22 cellular contexts compared by ENCODE assay signal in genomic region chr5:134534726-134535110, GRCh38. TPM values are rescaled to one million over a fixed set of nuclear protein-coding genes. Genes with fewer than 3 reads are reported as not detected.
DNase-seq lines count a peak whose midpoint lies in the region; ATAC-seq, FAIRE-seq and TF ChIP-seq lines count a peak whose summit lies in the region.
"Had no signal": no experiment of that assay in that cellular context is flagged by ENCODE, and none has a peak within 500 bp of the region (broad histone marks: within the 10 kb centered on the region; RNA-seq: fewer than 3 reads in every experiment).

No MANE protein-coding gene starts in this region.

- TF ChIP-seq CTCF in CD4-positive, alpha-beta T cell (IDR thresholded peaks at IDR 0.05), result no peak
- TF ChIP-seq CTCF in Panc1 (IDR thresholded peaks at IDR 0.05), result no peak

- no peaks in the 10 kb centered on the region for H3K27me3 Mint-ChIP-seq in CD4-positive, alpha-beta T cell
- H3K27me3 Mint-ChIP-seq: activated CD4-positive, alpha-beta T cell treated with anti-CD3 and anti-CD28 coated beads, Interleukin-2, amount 10 ng/mL, durations not matched to agents 24 days and 14 days had no signal

- in situ Hi-C loops in Panc1 (cut with HindIII; ENCODE audit: low pct_unique_long_range_greater_than_20kb, low sequenced_read_pairs), result no loop called here

- H3K27me3 ChIP-seq in BLaER1 (no peaks in the 10 kb centered on the region), Panc1 (ENCODE audit: control insufficient read depth, insufficient read depth, low read length) (no peaks in the 10 kb centered on the region), iPS-15b (ENCODE audit: control insufficient read depth, insufficient read depth, low read length) (no peaks in the 10 kb centered on the region)
- H3K27me3 ChIP-seq in CD4-positive, alpha-beta T cell (ENCODE audit: control insufficient read depth, insufficient read depth, low read length), result no peaks in the 10 kb centered on the region
- H3K27me3 ChIP-seq: pancreas, upper lobe of left lung had no signal

- peaks cover 85% of the 10 kb centered on the region for H3K4me1 Mint-ChIP-seq in CD4-positive, alpha-beta T cell (ENCODE audit: low read depth)

- intact Hi-C loops in CD4-positive, alpha-beta T cell (cut with DNase I, micrococcal nuclease), result no loop called here
- intact Hi-C loops in Panc1 (cut with micrococcal nuclease; ENCODE audit: unreplicated experiment), result no loop called here

- no TSS peak for BruUV-seq in Panc1 (replicated peaks; lab: Mats Ljungman, UMichigan)

- H3K36me3 ChIP-seq in BLaER1, result peaks cover 38% of the 10 kb centered on the region
- peaks cover 5% of the 10 kb centered on the region for H3K36me3 ChIP-seq in Panc1 (ENCODE audit: control insufficient read depth, insufficient read depth, low read length)
- H3K36me3 ChIP-seq in iPS-15b (ENCODE audit: control insufficient read depth, insufficient read depth, low read length), result peaks cover 9% of the 10 kb centered on the region

- CTCF ChIA-PET in CD4-positive, alpha-beta T cell (lab: Charles Lee), result interaction anchor here (1.0 kb wide), 1 partner anchor 123 kb away, joined by 4 read pairs; the partner anchor contains the start of gene CDKN2AIPNL
- CTCF ChIA-PET in Panc1 (lab: Charles Lee), result interaction anchor here (0.6 kb wide), 1 partner anchor 20 kb away, joined by 3 read pairs; no protein-coding TSS in a partner anchor

- H3K4me3 ChIP-seq in BLaER1, result no peak overlapping the region
- no peak overlapping the region for H3K4me3 ChIP-seq in Panc1 (ENCODE audit: low read depth in 2 of 2, low read length in 2 of 2)
- H3K4me3 ChIP-seq in iPS-15b (ENCODE audit: low read depth, low read length), result no peak overlapping the region
- H3K4me3 ChIP-seq: lower lobe of right lung, pancreas, upper lobe of left lung had no signal

- no peak overlapping the region for H3K4me3 Mint-ChIP-seq in CD4-positive, alpha-beta T cell
- H3K4me3 Mint-ChIP-seq: activated CD4-positive, alpha-beta T cell treated with anti-CD3 and anti-CD28 coated beads, Interleukin-2, amount 10 ng/mL, durations not matched to agents 24 days and 14 days; brain had no signal

- POLR2A ChIA-PET in CD4-positive, alpha-beta T cell (lab: Charles Lee), result interaction anchor here (0.7 to 1.5 kb wide), 4 partner anchors 11 to 125 kb away, joined by 3 to 4 read pairs (median 3); partner anchors contain the start of gene CDKN2AIPNL
- POLR2A ChIA-PET in Panc1 (lab: Charles Lee), result interaction anchor here (0.5 to 1.1 kb wide), 2 partner anchors 69 to 216 kb away, joined by 3 read pairs; no protein-coding TSS in a partner anchor

- H3K27ac Mint-ChIP-seq in CD4-positive, alpha-beta T cell, result peak overlapping the region; percentile 100
- H3K27ac Mint-ChIP-seq: brain had no signal

- no peak for ATAC-seq in CD4-positive, alpha-beta T cell (ENCODE audit: poor library complexity)
- ATAC-seq in Panc1, result no peak
- ATAC-seq: lower lobe of right lung, pancreas had no signal

- H3K27ac ChIP-seq in BLaER1, result peak overlapping the region; percentile 27; the same call in 1 of the 2 replicates
- H3K27ac ChIP-seq in CD4-positive, alpha-beta T cell (ENCODE audit: low read depth, low read length), result peak overlapping the region; percentile 10
- H3K27ac ChIP-seq in Panc1 (ENCODE audit: low read length), result 0 out of 2 replicates have a peak overlapping the region, but pooled peaks have one; percentile 4
- H3K27ac ChIP-seq: lower lobe of right lung, pancreas had no signal

- H3K9me3 Mint-ChIP-seq in CD4-positive, alpha-beta T cell, result no peaks in the 10 kb centered on the region
- H3K9me3 Mint-ChIP-seq: activated CD4-positive, alpha-beta T cell treated with anti-CD3 and anti-CD28 coated beads, Interleukin-2, amount 10 ng/mL, durations not matched to agents 24 days and 14 days; brain had no signal

- H3K4me1 ChIP-seq in BLaER1 (peaks cover 87% of the 10 kb centered on the region), Panc1 (ENCODE audit: control insufficient read depth, insufficient read depth, low read length) (peaks cover 43% of the 10 kb centered on the region), iPS-15b (ENCODE audit: control insufficient read depth, insufficient read depth, low read length) (peaks cover 25% of the 10 kb centered on the region)

- no peak for FAIRE-seq in H54 (lab: Jason Lieb, UNC)
- FAIRE-seq: endothelial cell of umbilical vein, islet of Langerhans, pancreas, TTC549 had no signal

- no peak for TF ChIP-seq POLR2A in H54 (IDR thresholded peaks at IDR 0.05; ENCODE audit: low read depth, low read length)

- no peaks in the 10 kb centered on the region for H3K9me3 ChIP-seq in BLaER1
- no peaks in the 10 kb centered on the region for H3K9me3 ChIP-seq in CD4-positive, alpha-beta T cell (ENCODE audit: control insufficient read depth, low read length)
- no peaks in the 10 kb centered on the region for H3K9me3 ChIP-seq in Panc1 (ENCODE audit: control insufficient read depth, insufficient read depth, low read depth, low read length)
- no peaks in the 10 kb centered on the region for H3K9me3 ChIP-seq in iPS-15b (ENCODE audit: control insufficient read depth, insufficient read depth, low read length)
- H3K9me3 ChIP-seq: lower lobe of right lung, pancreas, upper lobe of left lung had no signal

- H3K9ac ChIP-seq in BLaER1, result no peak overlapping the region
- H3K9ac ChIP-seq in iPS-15b (ENCODE audit: low read depth, low read length), result peak overlapping the region; percentile 0

- H4K20me1 ChIP-seq in BLaER1, result peaks cover 86% of the 10 kb centered on the region

- DNase-seq in CD4-positive, alpha-beta T cell, result no peak
- DNase-seq in Panc1 (ENCODE audit: low read depth, low spot score) (no peak), mesenteric fat pad (ENCODE audit: low spot score) (no peak), T-helper 2 cell (no peak), H54 (ENCODE audit: insufficient read length, low spot score) (no peak)
- no peak for DNase-seq in activated CD8-positive, alpha-beta memory T cell treated with anti-CD3 and anti-CD28 coated beads, Interleukin-2, amount 50 U/mL, for 4 hours
- DNase-seq: activated CD4-positive, alpha-beta T cell treated with anti-CD3 and anti-CD28 coated beads, Interleukin-2, amount 10 ng/mL, durations not matched to agents 24 days and 14 days; cortex of kidney; GDM1; HCEC 1CT; lower lobe of right lung; NCI-H1694; NCI-H2227 treated with DMSO at 0.1 percent for 48 hours; pancreas; stimulated activated CD4-positive, alpha-beta T cell treated with anti-CD3 and anti-CD28 coated beads, Interleukin-1b, Interleukin-23, amount 100 ng/mL, for 48 hours; upper lobe of left lung had no signal

- peaks cover 82% of the 10 kb centered on the region for H3K36me3 Mint-ChIP-seq in CD4-positive, alpha-beta T cell (ENCODE audit: low read depth)

- peak overlapping the region; percentile 98 for H3K4me2 ChIP-seq in BLaER1

RNA-seq across cellular contexts. Expression of gene JADE2, which starts 9.2 kb away (rescaled TPM):
- 100 to 1,000 TPM; 120 to 124 TPM for total RNA-seq in CD4-positive, alpha-beta T cell
- 80.0 TPM for total RNA-seq in Panc1 (2021; ENCODE audit: unreplicated experiment)
- 40.4 TPM for polyA plus RNA-seq in Panc1 (2012; ENCODE audit: insufficient read length)
- total RNA-seq in mesenteric fat pad, result 31.6 TPM
